12 cellular contexts compared by ENCODE assay signal in genomic region chr6:32977272-32977952, GRCh38. TPM values are rescaled to one million over a fixed set of nuclear protein-coding genes. Genes with fewer than 3 reads are reported as not detected.
A peak's percentile ranks its signal among the peaks of the same experiment; 100 is the strongest.
DNase-seq lines count a peak whose midpoint lies in the region; ATAC-seq and TF ChIP-seq lines count a peak whose summit lies in the region.
"Had no signal": no experiment of that assay in that cellular context is flagged by ENCODE, and none has a peak within 500 bp of the region (broad histone marks: within the 10 kb centered on the region; RNA-seq: fewer than 3 reads in every experiment).

No MANE protein-coding gene starts in this region.

- H3K36me3 Mint-ChIP-seq in activated naive CD4-positive, alpha-beta T cell treated with anti-CD3 and anti-CD28 coated beads, Interleukin-2, amount 50 U/mL, for 24 hours, result peaks cover 62% of the 10 kb centered on the region
- peaks cover 100% of the 10 kb centered on the region for H3K36me3 Mint-ChIP-seq in activated CD4-positive, alpha-beta memory T cell treated with anti-CD3 and anti-CD28 coated beads, Interleukin-2, amount 10 ng/mL, durations not matched to agents 7 days and 5 days (ENCODE audit: low read depth)
- H3K36me3 Mint-ChIP-seq in type B pancreatic cell (peaks cover 79% of the 10 kb centered on the region), mesothelial cell of epicardium (peaks cover 66% of the 10 kb centered on the region)

- peaks cover 49% of the 10 kb centered on the region for H3K4me1 Mint-ChIP-seq in activated naive CD4-positive, alpha-beta T cell treated with anti-CD3 and anti-CD28 coated beads, Interleukin-2, amount 50 U/mL, for 24 hours
- peaks cover 65% of the 10 kb centered on the region for H3K4me1 Mint-ChIP-seq in activated CD4-positive, alpha-beta memory T cell treated with anti-CD3 and anti-CD28 coated beads, Interleukin-2, amount 10 ng/mL, durations not matched to agents 7 days and 5 days
- H3K4me1 Mint-ChIP-seq in type B pancreatic cell (ENCODE audit: unreplicated experiment) (peaks cover 21% of the 10 kb centered on the region), mesothelial cell of epicardium (peaks cover 32% of the 10 kb centered on the region)

- H3K4me2 ChIP-seq in hepatocyte, result peak overlapping the region; percentile 58

- peaks cover 11% of the 10 kb centered on the region for H3K36me3 ChIP-seq in hepatocyte (replicated peaks; ENCODE audit: insufficient read depth, low read depth)

- no peak for DNase-seq in activated naive CD4-positive, alpha-beta T cell treated with anti-CD3 and anti-CD28 coated beads, Interleukin-2, amount 50 U/mL, for 16 hours
- DNase-seq in activated CD4-positive, alpha-beta memory T cell treated with anti-CD3 and anti-CD28 coated beads, Interleukin-2, amount 10 ng/mL, durations not matched to agents 7 days and 5 days, result no peak
- DNase-seq in hepatocyte (ENCODE audit: low spot score) (no peak), type B pancreatic cell (ENCODE audit: extremely low spot score, unreplicated experiment) (no peak), mesothelial cell of epicardium (ENCODE audit: low spot score in 2 of 2, unreplicated experiment in 2 of 2) (no peak)
- DNase-seq: MM.1S; NCI-H524; stimulated activated naive CD4-positive, alpha-beta T cell had no signal

- POLR2A ChIA-PET in activated CD4-positive, alpha-beta memory T cell treated with anti-CD3 and anti-CD28 coated beads, Interleukin-2, amount 10 ng/mL, durations not matched to agents 7 days and 5 days (lab: Charles Lee), result interaction anchor here (0.6 to 17.7 kb wide), 7 partner anchors 10 to 124 kb away, joined by 3 to 538 read pairs (median 4); partner anchors contain the start of genes BRD2, HLA-DMA, PSMB9 and TAP1

- no peaks in the 10 kb centered on the region for H3K27me3 Mint-ChIP-seq in activated naive CD4-positive, alpha-beta T cell treated with anti-CD3 and anti-CD28 coated beads, Interleukin-2, amount 50 U/mL, for 24 hours
- H3K27me3 Mint-ChIP-seq in activated CD4-positive, alpha-beta memory T cell treated with anti-CD3 and anti-CD28 coated beads, Interleukin-2, amount 10 ng/mL, durations not matched to agents 7 days and 5 days, result no peaks in the 10 kb centered on the region
- H3K27me3 Mint-ChIP-seq in type B pancreatic cell (no peaks in the 10 kb centered on the region), mesothelial cell of epicardium (ENCODE audit: low read depth) (no peaks in the 10 kb centered on the region)

- no peak overlapping the region for H2AFZ ChIP-seq in hepatocyte

- no peaks in the 10 kb centered on the region for H3K27me3 ChIP-seq in hepatocyte

- H3K4me1 ChIP-seq in hepatocyte (ENCODE audit: insufficient read depth), result peaks cover 50% of the 10 kb centered on the region

- H3K27ac ChIP-seq in hepatocyte, result peak overlapping the region; percentile 24

- peaks cover 81% of the 10 kb centered on the region for H3K79me2 ChIP-seq in hepatocyte

- H3K4me3 Mint-ChIP-seq in activated naive CD4-positive, alpha-beta T cell treated with anti-CD3 and anti-CD28 coated beads, Interleukin-2, amount 50 U/mL, for 24 hours, result peak overlapping the region; percentile 47
- H3K4me3 Mint-ChIP-seq in activated CD4-positive, alpha-beta memory T cell treated with anti-CD3 and anti-CD28 coated beads, Interleukin-2, amount 10 ng/mL, durations not matched to agents 7 days and 5 days, result no peak overlapping the region
- peak overlapping the region; percentile 31 for H3K4me3 Mint-ChIP-seq in type B pancreatic cell
- H3K4me3 Mint-ChIP-seq in mesothelial cell of epicardium, result no peak overlapping the region

- peaks cover 97% of the 10 kb centered on the region for H4K20me1 ChIP-seq in hepatocyte (ENCODE audit: insufficient read depth, poor library complexity, severe bottlenecking)

- no peak overlapping the region for H3K4me3 ChIP-seq in hepatocyte

- no peaks in the 10 kb centered on the region for H3K9me3 Mint-ChIP-seq in activated naive CD4-positive, alpha-beta T cell treated with anti-CD3 and anti-CD28 coated beads, Interleukin-2, amount 50 U/mL, for 24 hours
- H3K9me3 Mint-ChIP-seq in activated CD4-positive, alpha-beta memory T cell treated with anti-CD3 and anti-CD28 coated beads, Interleukin-2, amount 10 ng/mL, durations not matched to agents 7 days and 5 days, result no peaks in the 10 kb centered on the region
- H3K9me3 Mint-ChIP-seq in type B pancreatic cell, result no peaks in the 10 kb centered on the region
- H3K9me3 Mint-ChIP-seq in mesothelial cell of epicardium, result no peaks in the 10 kb centered on the region

- WGBS in hepatocyte (ENCODE audit: low lambda C conversion rate, missing lambda C conversion rate), result 81% methylated on average over 10 of the region's 10 CpGs

- H3K9me2 ChIP-seq in hepatocyte (replicated peaks; ENCODE audit: insufficient read depth), result no peaks in the 10 kb centered on the region

- TF ChIP-seq CTCF in hepatocyte (IDR thresholded peaks at IDR 0.05; ENCODE audit: poor library complexity) (no peak), type B pancreatic cell (conservative IDR thresholded peaks at IDR 0.05) (no peak), mesothelial cell of epicardium (IDR thresholded peaks at IDR 0.05; ENCODE audit: unreplicated experiment) (no peak)

- no peak for ATAC-seq in HG03135 (IDR thresholded peaks at IDR 0.05; ENCODE audit: unreplicated experiment)
- ATAC-seq in HG03039 (IDR thresholded peaks at IDR 0.05; ENCODE audit: unreplicated experiment), result no peak

- peak overlapping the region; percentile 91 for H3K27ac Mint-ChIP-seq in activated naive CD4-positive, alpha-beta T cell treated with anti-CD3 and anti-CD28 coated beads, Interleukin-2, amount 50 U/mL, for 24 hours
- H3K27ac Mint-ChIP-seq in activated CD4-positive, alpha-beta memory T cell treated with anti-CD3 and anti-CD28 coated beads, Interleukin-2, amount 10 ng/mL, durations not matched to agents 7 days and 5 days, result peak overlapping the region; percentile 43
- peak overlapping the region; percentile 53 for H3K27ac Mint-ChIP-seq in type B pancreatic cell
- H3K27ac Mint-ChIP-seq in mesothelial cell of epicardium, result no peak overlapping the region

- CTCF ChIA-PET in activated CD4-positive, alpha-beta memory T cell treated with anti-CD3 and anti-CD28 coated beads, Interleukin-2, amount 10 ng/mL, durations not matched to agents 7 days and 5 days (lab: Charles Lee), result interaction anchor here (1.1 to 13.5 kb wide), 3 partner anchors 24 to 91 kb away, joined by 3 to 259 read pairs (median 62); partner anchors contain the start of gene HLA-DMA

- no peaks in the 10 kb centered on the region for H3K9me3 ChIP-seq in hepatocyte (ENCODE audit: low read depth)

RNA-seq across cellular contexts. Expression of gene BRD2, which starts 9.0 kb away (rescaled TPM):
- total RNA-seq in activated CD4-positive, alpha-beta memory T cell treated with anti-CD3 and anti-CD28 coated beads, Interleukin-2, amount 10 ng/mL, durations not matched to agents 7 days and 5 days, result 100 to 1,000 TPM; 290 to 297 TPM
- total RNA-seq in hepatocyte (132 and 133 TPM in 2 replicates), type B pancreatic cell (ENCODE audit: low replicate concordance) (212 and 241 TPM in 2 replicates), mesothelial cell of epicardium (235 to 261 TPM (median 246 TPM) in 3 replicates)
- 106 and 118 TPM in 2 replicates for polyA plus RNA-seq in hepatocyte

RNA-seq across cellular contexts. Expression of gene HLA-DMA, which starts 24.5 kb away (rescaled TPM):
- total RNA-seq in activated CD4-positive, alpha-beta memory T cell treated with anti-CD3 and anti-CD28 coated beads, Interleukin-2, amount 10 ng/mL, durations not matched to agents 7 days and 5 days, result 10 to 100 TPM; 54.0 to 54.3 TPM
- total RNA-seq in hepatocyte (9.0 and 9.5 TPM in 2 replicates), type B pancreatic cell (ENCODE audit: low replicate concordance) (1.5 and 2.0 TPM in 2 replicates), mesothelial cell of epicardium (1.7 to 2.1 TPM (median 2.0 TPM) in 3 replicates)
- polyA plus RNA-seq in hepatocyte, result 4.7 and 9.2 TPM in 2 replicates

RNA-seq across cellular contexts. Expression of gene HLA-DOA, which starts 32.0 kb away (rescaled TPM):
- 1 to 10 TPM; 3.4 to 4.1 TPM for total RNA-seq in activated CD4-positive, alpha-beta memory T cell treated with anti-CD3 and anti-CD28 coated beads, Interleukin-2, amount 10 ng/mL, durations not matched to agents 7 days and 5 days
- total RNA-seq in hepatocyte (1.4 and 2.0 TPM in 2 replicates), type B pancreatic cell (ENCODE audit: low replicate concordance) (0.52 and 2.5 TPM in 2 replicates), mesothelial cell of epicardium (4.8 to 6.1 TPM (median 5.8 TPM) in 3 replicates)
- 0.79 and 0.83 TPM in 2 replicates for polyA plus RNA-seq in hepatocyte
- polyA plus RNA-seq: BJ had no signal

RNA-seq across cellular contexts. Expression of gene HLA-DMB, which starts 36.6 kb away (rescaled TPM):
- total RNA-seq in activated CD4-positive, alpha-beta memory T cell treated with anti-CD3 and anti-CD28 coated beads, Interleukin-2, amount 10 ng/mL, durations not matched to agents 7 days and 5 days, result 10 to 100 TPM; 19.1 to 20.0 TPM
- total RNA-seq in hepatocyte (1.00 and 1.0 TPM in 2 replicates), type B pancreatic cell (ENCODE audit: low replicate concordance) (0.43 and 0.80 TPM in 2 replicates), mesothelial cell of epicardium (not detected in 3 replicates)
- polyA plus RNA-seq in hepatocyte, result 1.7 TPM in 1 of 2 replicates, not detected in the other
- polyA plus RNA-seq: BJ had no signal

Comparison
In these comparisons a context has a peak if more than half of its experiments do, and no peak if none do; other contexts are left out.
1. H3K4me3 Mint-ChIP-seq: peak in activated naive CD4-positive, alpha-beta T cell treated with anti-CD3 and anti-CD28 coated beads, Interleukin-2, amount 50 U/mL, for 24 hours (single experiment) and type B pancreatic cell (single experiment); none in activated CD4-positive, alpha-beta memory T cell treated with anti-CD3 and anti-CD28 coated beads, Interleukin-2, amount 10 ng/mL, durations not matched to agents 7 days and 5 days (single experiment) and mesothelial cell of epicardium (single experiment).